In the genomic region with DNA sequence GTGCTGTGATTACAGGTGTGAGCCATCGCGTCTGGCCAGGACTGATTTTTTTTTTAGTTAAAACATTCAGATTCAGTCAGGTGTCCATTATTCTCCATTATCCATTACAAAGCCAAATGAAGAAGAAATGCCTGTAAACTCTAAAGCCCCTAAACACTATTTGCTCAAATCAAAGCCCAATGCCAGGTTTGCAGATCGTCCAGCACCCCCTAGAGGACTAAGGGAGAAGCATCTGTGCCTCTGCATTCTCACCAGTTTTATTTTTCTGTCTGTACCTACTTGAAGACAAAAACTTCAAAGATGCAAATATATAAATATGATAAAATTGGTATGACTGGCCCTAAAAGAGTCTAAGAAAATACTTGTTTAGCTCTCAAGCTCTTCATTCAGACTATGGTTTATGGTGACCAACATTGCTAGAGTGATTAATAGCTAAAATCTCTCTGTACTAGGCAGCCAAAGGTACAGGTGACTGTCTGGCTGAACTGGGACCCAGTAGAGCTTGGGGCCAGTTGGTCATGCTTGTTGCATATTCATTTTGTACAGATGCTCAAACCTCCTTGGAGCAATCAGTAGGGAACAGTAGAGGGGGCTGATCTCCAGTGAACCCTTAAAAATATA, we compare ENCODE assay signal across 8 cellular contexts.
DNase-seq lines count a peak whose midpoint lies in the region; ATAC-seq and TF ChIP-seq lines count a peak whose summit lies in the region.

No MANE protein-coding gene starts in this region.

- DNase-seq in cardiac muscle cell (ENCODE audit: low read depth in 1 of 2, low spot score in 1 of 2) (peak; percentile 59 to 77), Right ventricle myocardium inferior (ENCODE audit: missing footprints) (no peak), NAMALWA (ENCODE audit: low spot score) (peak; percentile 68), kidney tubule cell (ENCODE audit: low spot score) (peak; percentile 25), NCI-H2029 treated with DMSO at 0.1 percent for 48 hours (lab: John Stamatoyannopoulos, UW) (no peak)
- peak; percentile 11 for DNase-seq in activated naive CD4-positive, alpha-beta T cell treated with anti-CD3 and anti-CD28 coated beads, Interleukin-2, amount 50 U/mL, for 16 hours
- DNase-seq in activated effector memory CD4-positive, alpha-beta T cell treated with Interleukin-2 at 50 U/mL for 16 hours, result no peak

- H3K36me3 ChIP-seq in cardiac muscle cell, result peaks cover 48% of the 10 kb centered on the region

- peak; percentile 94 for TF ChIP-seq CTCF in cardiac muscle cell (IDR thresholded peaks at IDR 0.05; ENCODE audit: low read depth, low read length)

- H3K4me3 ChIP-seq in cardiac muscle cell, result no peak overlapping the region

- intact Hi-C loops in Right ventricle myocardium inferior (cut with DNase I), result loop anchor here (5.0 kb wide), 1 partner anchor 65 kb away; no protein-coding TSS in a partner anchor

- H3K27ac ChIP-seq in cardiac muscle cell, result peak overlapping the region; percentile 25

- H3K27me3 ChIP-seq in cardiac muscle cell, result no peaks in the 10 kb centered on the region

- H3K4me1 ChIP-seq in cardiac muscle cell (ENCODE audit: low read depth), result peaks cover 24% of the 10 kb centered on the region

- ATAC-seq in Right ventricle myocardium inferior, result no peak
- ATAC-seq in HG03139 (IDR thresholded peaks at IDR 0.05; ENCODE audit: unreplicated experiment), result no peak

- H3K9me3 ChIP-seq in cardiac muscle cell (ENCODE audit: low read depth), result no peaks in the 10 kb centered on the region

Comparison
In these comparisons a context has a peak if more than half of its experiments do, and no peak if none do; other contexts are left out.
1. DNase-seq: peak in cardiac muscle cell (2 of 2), NAMALWA (single experiment), activated naive CD4-positive, alpha-beta T cell treated with anti-CD3 and anti-CD28 coated beads, Interleukin-2, amount 50 U/mL, for 16 hours (single experiment) and kidney tubule cell (single experiment); none in Right ventricle myocardium inferior (single experiment), NCI-H2029 treated with DMSO at 0.1 percent for 48 hours (single experiment) and activated effector memory CD4-positive, alpha-beta T cell treated with Interleukin-2 at 50 U/mL for 16 hours (single experiment).